ENCODE assay signal across 8 cellular contexts in genomic region chr15:73633111-73633990, GRCh38. TPM values are rescaled to one million over a fixed set of nuclear protein-coding genes. Genes with fewer than 3 reads are reported as not detected.
DNase-seq lines count a peak whose midpoint lies in the region; ATAC-seq and FAIRE-seq lines count a peak whose summit lies in the region.

TSS of gene NPTN (minus strand) at chr15:73633389. CDS start at chr15:73633215, 174 bp downstream.

- H3K27ac Mint-ChIP-seq in activated CD8-positive, alpha-beta memory T cell treated with anti-CD3 and anti-CD28 coated beads, Interleukin-2, amount 10 ng/mL, durations not matched to agents 7 days and 5 days = peak within 1 kb of the TSS; percentile 70

- H3K4me1 ChIP-seq in endocrine pancreas (ENCODE audit: control insufficient read depth, insufficient read depth, low read length) = peaks cover 21% of the 10 kb centered on the region

- FAIRE-seq in HTR-8/SVneo (lab: Jason Lieb, UNC) = peak; percentile 69

- peaks cover 27% of the 10 kb centered on the region for H3K27me3 Mint-ChIP-seq in activated CD8-positive, alpha-beta memory T cell treated with anti-CD3 and anti-CD28 coated beads, Interleukin-2, amount 10 ng/mL, durations not matched to agents 7 days and 5 days

- peaks cover 4% of the 10 kb centered on the region for H3K36me3 Mint-ChIP-seq in activated CD8-positive, alpha-beta memory T cell treated with anti-CD3 and anti-CD28 coated beads, Interleukin-2, amount 10 ng/mL, durations not matched to agents 7 days and 5 days

- H3K36me3 ChIP-seq in endocrine pancreas (ENCODE audit: control insufficient read depth, insufficient read depth, low read length) = no peaks in the 10 kb centered on the region

- CTCF ChIA-PET in activated CD8-positive, alpha-beta memory T cell treated with anti-CD3 and anti-CD28 coated beads, Interleukin-2, amount 10 ng/mL, durations not matched to agents 7 days and 5 days (lab: Charles Lee) = interaction anchor here (0.5 to 9.9 kb wide), 17 partner anchors 10 to 895 kb away, joined by 3 to 233 read pairs (median 5); no protein-coding TSS in a partner anchor

- H3K4me3 ChIP-seq in endocrine pancreas (ENCODE audit: control insufficient read depth, insufficient read depth, low read length) = peak within 1 kb of the TSS; percentile 95

- peaks cover 48% of the 10 kb centered on the region for H3K4me1 Mint-ChIP-seq in activated CD8-positive, alpha-beta memory T cell treated with anti-CD3 and anti-CD28 coated beads, Interleukin-2, amount 10 ng/mL, durations not matched to agents 7 days and 5 days

- H3K4me3 Mint-ChIP-seq in activated CD8-positive, alpha-beta memory T cell treated with anti-CD3 and anti-CD28 coated beads, Interleukin-2, amount 10 ng/mL, durations not matched to agents 7 days and 5 days = peak within 1 kb of the TSS; percentile 74

- ATAC-seq in GM21367 (IDR thresholded peaks at IDR 0.05; ENCODE audit: unreplicated experiment) = peak; percentile 83
- peak; percentile 97 for ATAC-seq in activated CD8-positive, alpha-beta memory T cell treated with anti-CD3 and anti-CD28 coated beads, Interleukin-2, amount 10 ng/mL, durations not matched to agents 7 days and 5 days

- H3K27me3 ChIP-seq in endocrine pancreas (ENCODE audit: control insufficient read depth, insufficient read depth, low read length) = no peaks in the 10 kb centered on the region

- DNase-seq in COLO829 (ENCODE audit: low spot score) (peak; percentile 89), HTR-8/SVneo (ENCODE audit: insufficient read length, low spot score) (peak; percentile 90), NOMO-1 treated with dmso at 0.1 percent for 144 hours (lab: John Stamatoyannopoulos, UW; ENCODE audit: unreplicated experiment) (peak; percentile 95), mesenteric fat pad (ENCODE audit: low spot score) (peak; percentile 100)
- DNase-seq in activated CD8-positive, alpha-beta memory T cell treated with anti-CD3 and anti-CD28 coated beads, Interleukin-2, amount 10 ng/mL, durations not matched to agents 7 days and 5 days = peak; percentile 99
- peak; percentile 93 for DNase-seq in stimulated activated CD8-positive, alpha-beta memory T cell treated with anti-CD3 and anti-CD28 coated beads, Interleukin-15, amount 100 ng/mL, for 24 hours (ENCODE audit: low read depth)

- H3K9me3 ChIP-seq in endocrine pancreas (ENCODE audit: control insufficient read depth, low read length) = no peaks in the 10 kb centered on the region

- peak within 1 kb of the TSS; percentile 91 for H3K9ac ChIP-seq in endocrine pancreas (ENCODE audit: control insufficient read depth, insufficient read depth, low read length)

- H3K9me3 Mint-ChIP-seq in activated CD8-positive, alpha-beta memory T cell treated with anti-CD3 and anti-CD28 coated beads, Interleukin-2, amount 10 ng/mL, durations not matched to agents 7 days and 5 days (ENCODE audit: low read depth) = no peaks in the 10 kb centered on the region

RNA-seq across cellular contexts. Expression of gene NPTN, which starts in this region (rescaled TPM):
- total RNA-seq in activated CD8-positive, alpha-beta memory T cell treated with anti-CD3 and anti-CD28 coated beads, Interleukin-2, amount 10 ng/mL, durations not matched to agents 7 days and 5 days = 10 to 100 TPM; 45.5 to 54.0 TPM
- 70.1 TPM for total RNA-seq in mesenteric fat pad

Comparison
In these comparisons a context has a peak if more than half of its experiments do, and no peak if none do; other contexts are left out.
1. Peak in every context shown above with its lines: DNase-seq, ATAC-seq and H3K4me3 ChIP-seq.